In the genomic region with DNA sequence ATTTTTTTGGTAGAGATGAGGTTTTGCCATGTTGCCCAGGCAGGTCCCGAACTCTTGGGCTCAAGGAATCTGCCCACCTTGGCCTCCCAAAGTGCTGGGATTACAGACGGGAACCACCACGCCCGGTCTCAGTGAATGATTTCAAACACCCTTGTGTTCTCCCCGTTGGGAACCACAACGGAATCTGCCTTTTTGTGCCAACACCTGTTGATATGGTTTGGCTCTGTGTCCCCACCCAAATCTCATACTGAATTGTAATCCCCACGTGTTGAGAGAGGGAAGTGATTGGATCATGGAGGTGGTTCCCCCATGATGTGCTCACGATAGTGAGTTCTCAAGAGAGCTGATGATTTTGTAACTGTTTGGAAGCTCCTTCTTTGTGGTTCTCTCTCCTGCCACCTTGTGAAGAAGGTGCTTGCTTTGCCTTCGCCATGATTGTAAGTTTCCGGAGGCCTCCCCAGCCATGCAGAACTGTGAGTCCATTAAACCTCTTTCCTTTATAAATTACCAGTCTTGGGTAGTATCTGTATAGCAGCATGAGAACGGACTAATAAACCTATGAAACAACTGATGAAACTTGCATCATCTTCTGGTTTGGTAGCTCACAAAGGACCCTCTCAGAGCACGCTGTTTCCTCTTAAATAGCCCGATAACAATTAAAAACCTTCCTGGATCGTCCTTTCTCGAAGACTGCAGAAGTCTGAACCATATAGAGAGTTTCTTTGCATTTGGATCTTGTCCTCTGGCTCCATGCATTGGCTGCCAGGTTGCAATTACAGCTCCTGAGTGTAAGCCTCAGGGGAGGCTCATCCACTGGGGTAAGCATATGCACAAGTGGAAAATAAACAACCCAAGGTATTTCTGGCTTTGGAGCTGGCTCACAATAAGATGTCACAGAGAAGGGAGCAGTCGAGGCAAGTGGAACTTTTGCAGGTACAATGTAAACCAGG, we compare ENCODE assay signal across 30 cellular contexts.
"Had no signal": no experiment of that assay in that cellular context is flagged by ENCODE, and none has a peak within 500 bp of the region (broad histone marks: within the 10 kb centered on the region; RNA-seq: fewer than 3 reads in every experiment).

No MANE protein-coding gene starts in this region.

- DNase-seq: activated CD4-positive, alpha-beta T cell treated with anti-CD3 and anti-CD28 coated beads for 4 hours; activated CD4-positive, alpha-beta T cell treated with anti-CD3 and anti-CD28 coated beads, Interleukin-2, amount 50 U/mL, for 4 hours; activated CD4-positive, CD25-positive, alpha-beta regulatory T cell; activated naive CD4-positive, alpha-beta T cell treated with Interleukin-2 at 50 U/mL for 16 hours; activated naive CD8-positive, alpha-beta T cell treated with anti-CD3 and anti-CD28 coated beads, Interleukin-2, amount 10 ng/mL, durations not matched to agents 7 days and 5 days; activated T-cell treated with anti-CD3 and anti-CD28 coated beads for 4 hours; activated T-cell treated with anti-CD3 and anti-CD28 coated beads, Interleukin-2, amount 50 U/mL, for 72 hours; cerebellar nuclear complex; colonic mucosa; effector CD8-positive, alpha-beta T cell; erythroblast; gastrocnemius medialis; glutamatergic neuron; immature natural killer cell; kidney; left colon; mammary epithelial cell; naive thymus-derived CD4-positive, alpha-beta T cell; nucleus accumbens; pancreas; psoas muscle; stimulated activated CD4-positive, alpha-beta T cell treated with anti-CD3 and anti-CD28 coated beads, Interleukin-15, amount 100 ng/mL, for 24 hours; stimulated activated CD4-positive, alpha-beta T cell treated with anti-CD3 and anti-CD28 coated beads, Interleukin-2, amount 100 ng/mL, for 24 hours; stimulated activated naive B cell treated with anti-CD40 and anti-IgM and Interleukin-4, amounts not matched to agents 10 μg/mL and 1 μg/mL and 100 μg/mL, for 72 hours had no signal

- ATAC-seq: activated T-cell treated with anti-CD3 and anti-CD28 coated beads, Interleukin-2, amount 50 U/mL, for 72 hours; gastrocnemius medialis; left colon; naive thymus-derived CD4-positive, alpha-beta T cell; pancreas; psoas muscle; stimulated activated naive B cell treated with anti-CD40 and anti-IgM and Interleukin-4, amounts not matched to agents 10 μg/mL and 1 μg/mL and 100 μg/mL, for 72 hours had no signal

- H3K36me3 Mint-ChIP-seq: activated naive CD8-positive, alpha-beta T cell treated with anti-CD3 and anti-CD28 coated beads, Interleukin-2, amount 10 ng/mL, durations not matched to agents 7 days and 5 days; brain; immature natural killer cell; mesothelial cell of epicardium; stimulated activated naive B cell treated with anti-CD40 and anti-IgM and Interleukin-4, amounts not matched to agents 10 μg/mL and 1 μg/mL and 100 μg/mL, for 72 hours had no signal

- H2AFZ ChIP-seq: hepatocyte had no signal

- H3K27ac ChIP-seq: ascending aorta, cardiac muscle cell, colonic mucosa, gastrocnemius medialis, hepatocyte, pancreas, psoas muscle, tibial nerve had no signal

- H3K27ac Mint-ChIP-seq: activated naive CD8-positive, alpha-beta T cell treated with anti-CD3 and anti-CD28 coated beads, Interleukin-2, amount 10 ng/mL, durations not matched to agents 7 days and 5 days; activated T-cell treated with anti-CD3 and anti-CD28 coated beads, Interleukin-2, amount 50 U/mL, for 72 hours; immature natural killer cell; mesothelial cell of epicardium; stimulated activated naive B cell treated with anti-CD40 and anti-IgM and Interleukin-4, amounts not matched to agents 10 μg/mL and 1 μg/mL and 100 μg/mL, for 72 hours had no signal

- H3K79me2 ChIP-seq: hepatocyte had no signal

- H3K4me2 ChIP-seq: hepatocyte had no signal

- H3K36me3 ChIP-seq: ascending aorta, cardiac muscle cell, colonic mucosa, gastrocnemius medialis, pancreas, tibial nerve had no signal

- H3K4me1 ChIP-seq: ascending aorta, colonic mucosa, gastrocnemius medialis, pancreas, psoas muscle had no signal

- H3K4me3 ChIP-seq: ascending aorta, cardiac muscle cell, colonic mucosa, gastrocnemius medialis, hepatocyte, pancreas, psoas muscle, tibial nerve had no signal

- H3K27me3 ChIP-seq: ascending aorta, cardiac muscle cell, colonic mucosa, gastrocnemius medialis, hepatocyte, pancreas, tibial nerve had no signal

- H3K9me3 Mint-ChIP-seq: activated T-cell treated with anti-CD3 and anti-CD28 coated beads, Interleukin-2, amount 50 U/mL, for 72 hours; immature natural killer cell had no signal

- H3K9me3 ChIP-seq: ascending aorta, colonic mucosa, gastrocnemius medialis, pancreas, psoas muscle had no signal

- H3K4me3 Mint-ChIP-seq: activated naive CD8-positive, alpha-beta T cell treated with anti-CD3 and anti-CD28 coated beads, Interleukin-2, amount 10 ng/mL, durations not matched to agents 7 days and 5 days; activated T-cell treated with anti-CD3 and anti-CD28 coated beads, Interleukin-2, amount 50 U/mL, for 72 hours; brain; immature natural killer cell; mesothelial cell of epicardium; naive thymus-derived CD4-positive, alpha-beta T cell; stimulated activated naive B cell treated with anti-CD40 and anti-IgM and Interleukin-4, amounts not matched to agents 10 μg/mL and 1 μg/mL and 100 μg/mL, for 72 hours had no signal
